ENCODE assay signal across 1 cellular context in genomic region chr16:50676684-50677225, GRCh38.
TF ChIP-seq lines count a peak whose summit lies in the region.

No MANE protein-coding gene starts in this region.

TF ChIP-seq in HepG2, 621 proteins besides CTCF, POLR2A, EP300 and RAD21:
- TF ChIP-seq ZC3H13 (CRISPR knock-in tag; IDR thresholded peaks at IDR 0.05) (no peak), HOXD1 (CRISPR knock-in tag; IDR thresholded peaks at IDR 0.05) (no peak), NR2F2 (IDR thresholded peaks at IDR 0.05; ENCODE audit: borderline replicate concordance, low read depth) (no peak), SYNCRIP (IDR thresholded peaks at IDR 0.05; ENCODE audit: insufficient read depth, low read depth, low read length) (no peak), ZSCAN21 (CRISPR knock-in tag; IDR thresholded peaks at IDR 0.05; ENCODE audit: borderline replicate concordance) (no peak), SALL2 (CRISPR knock-in tag; IDR thresholded peaks at IDR 0.05) (no peak), ZSCAN30 (CRISPR knock-in tag; IDR thresholded peaks at IDR 0.05) (no peak), HNF1B (CRISPR knock-in tag; IDR thresholded peaks at IDR 0.05) (no peak), ZNF720 (CRISPR knock-in tag; IDR thresholded peaks at IDR 0.05) (no peak), EEA1 (CRISPR knock-in tag; IDR thresholded peaks at IDR 0.05; ENCODE audit: borderline replicate concordance) (no peak)
- TF ChIP-seq, protein P1, sequence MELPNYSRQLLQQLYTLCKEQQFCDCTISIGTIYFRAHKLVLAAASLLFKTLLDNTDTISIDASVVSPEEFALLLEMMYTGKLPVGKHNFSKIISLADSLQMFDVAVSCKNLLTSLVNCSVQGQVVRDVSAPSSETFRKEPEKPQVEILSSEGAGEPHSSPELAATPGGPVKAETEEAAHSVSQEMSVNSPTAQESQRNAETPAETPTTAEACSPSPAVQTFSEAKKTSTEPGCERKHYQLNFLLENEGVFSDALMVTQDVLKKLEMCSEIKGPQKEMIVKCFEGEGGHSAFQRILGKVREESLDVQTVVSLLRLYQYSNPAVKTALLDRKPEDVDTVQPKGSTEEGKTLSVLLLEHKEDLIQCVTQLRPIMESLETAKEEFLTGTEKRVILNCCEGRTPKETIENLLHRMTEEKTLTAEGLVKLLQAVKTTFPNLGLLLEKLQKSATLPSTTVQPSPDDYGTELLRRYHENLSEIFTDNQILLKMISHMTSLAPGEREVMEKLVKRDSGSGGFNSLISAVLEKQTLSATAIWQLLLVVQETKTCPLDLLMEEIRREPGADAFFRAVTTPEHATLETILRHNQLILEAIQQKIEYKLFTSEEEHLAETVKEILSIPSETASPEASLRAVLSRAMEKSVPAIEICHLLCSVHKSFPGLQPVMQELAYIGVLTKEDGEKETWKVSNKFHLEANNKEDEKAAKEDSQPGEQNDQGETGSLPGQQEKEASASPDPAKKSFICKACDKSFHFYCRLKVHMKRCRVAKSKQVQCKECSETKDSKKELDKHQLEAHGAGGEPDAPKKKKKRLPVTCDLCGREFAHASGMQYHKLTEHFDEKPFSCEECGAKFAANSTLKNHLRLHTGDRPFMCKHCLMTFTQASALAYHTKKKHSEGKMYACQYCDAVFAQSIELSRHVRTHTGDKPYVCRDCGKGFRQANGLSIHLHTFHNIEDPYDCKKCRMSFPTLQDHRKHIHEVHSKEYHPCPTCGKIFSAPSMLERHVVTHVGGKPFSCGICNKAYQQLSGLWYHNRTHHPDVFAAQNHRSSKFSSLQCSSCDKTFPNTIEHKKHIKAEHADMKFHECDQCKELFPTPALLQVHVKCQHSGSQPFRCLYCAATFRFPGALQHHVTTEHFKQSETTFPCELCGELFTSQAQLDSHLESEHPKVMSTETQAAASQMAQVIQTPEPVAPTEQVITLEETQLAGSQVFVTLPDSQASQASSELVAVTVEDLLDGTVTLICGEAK (IDR thresholded peaks at IDR 0.05), result no peak
- TF ChIP-seq, protein P1 (CRISPR knock-in tag; IDR thresholded peaks at IDR 0.05), result no peak
